ENCODE assay signal across 8 cellular contexts in the genomic region with DNA sequence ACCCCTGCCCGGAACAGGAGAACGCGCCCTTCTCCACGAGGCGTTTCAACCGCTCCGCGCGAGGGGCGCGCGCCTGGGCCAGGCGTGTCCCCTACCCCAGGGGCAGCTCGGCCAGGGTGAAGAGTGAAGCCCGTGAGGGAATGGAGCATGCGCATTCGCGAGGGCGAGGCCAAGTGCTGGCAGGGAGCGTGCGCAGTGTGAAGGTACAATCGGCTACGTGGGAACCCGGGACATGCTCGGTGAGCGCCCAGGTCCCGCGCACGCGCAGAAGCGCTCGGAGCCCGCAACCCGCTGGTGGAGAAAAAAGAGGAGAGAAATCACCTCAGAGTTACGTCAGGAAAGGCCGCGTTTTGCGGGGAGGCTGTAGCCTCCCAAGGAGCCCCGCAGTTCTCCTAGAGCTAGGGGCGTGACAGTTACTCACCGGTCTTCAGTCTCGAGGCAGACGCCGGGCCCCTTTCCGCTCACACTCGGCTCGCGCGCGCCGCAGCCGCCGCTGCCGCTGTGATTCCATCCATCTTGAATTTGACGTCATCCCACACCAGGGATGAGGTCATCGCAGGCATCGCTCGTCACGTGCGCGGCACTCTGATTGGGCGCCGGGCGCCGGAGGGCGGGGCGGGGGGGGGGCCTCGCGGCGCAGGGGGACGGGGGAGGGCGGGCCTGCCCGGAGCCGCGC. TPM values are rescaled to one million over a fixed set of nuclear protein-coding genes. Genes with fewer than 3 reads are reported as not detected.
A peak's percentile ranks its signal among the peaks of the same experiment; 100 is the strongest.
DNase-seq lines count a peak whose midpoint lies in the region; ATAC-seq, FAIRE-seq and TF ChIP-seq lines count a peak whose summit lies in the region.

A gene (minus strand): TSS at position 530 of the 676 bp plus-strand sequence. CDS start 16,265 bp downstream, outside the sequence.

- 0 to 1% (median 1%) methylated on average over 25 to 75 of the region's 75 CpGs for WGBS in adrenal gland, 4 donors
- 0 to 1% (median 0%) methylated on average over 19 to 75 of the region's 75 CpGs for WGBS in heart left ventricle, 4 donors
- WGBS in upper lobe of left lung, 2 donors: 0% methylated on average over 13 to 50 of the region's 75 CpGs

- H3K36me3 ChIP-seq in adrenal gland (replicated peaks in 1 of 2) (no peaks in the 10 kb centered on the region), heart left ventricle (peaks cover 0 to 7% (median 0%) of the 10 kb centered on the region in 9 donors), upper lobe of left lung (no peaks in the 10 kb centered on the region)

- H3K4me3 ChIP-seq in adrenal gland: peak within 1 kb of the TSS; percentile 55 to 82 (median 66)
- peak within 1 kb of the TSS; percentile 72 to 100 (median 87) for H3K4me3 ChIP-seq in heart left ventricle
- H3K4me3 ChIP-seq in upper lobe of left lung: peak within 1 kb of the TSS; percentile 61 to 97 (median 84)

- intact Hi-C loops in adrenal gland (cut with DNase I) (loop anchor here in 1 of 2 donors (5.0 to 10.0 kb wide), 2 partner anchors 55 to 97 kb away; a partner anchor contains a TSS), heart left ventricle (cut with DNase I) (loop anchor here (1.0 to 10.0 kb wide), 11 partner anchors 48 to 225 kb away; a partner anchor contains a TSS), posterior cingulate gyrus (cut with DNase I) (loop anchor here (2.0 to 5.0 kb wide), 3 partner anchors 53 to 129 kb away; no protein-coding TSS in a partner anchor)

- TF ChIP-seq EP300 in upper lobe of left lung (IDR thresholded peaks at IDR 0.05): peak in 2 of 4 donors; percentile 9 to 50

- peak; percentile 89 for DNase-seq in GM12891 (ENCODE audit: insufficient read length, low spot score)
- DNase-seq in NCI-H146 (lab: John Stamatoyannopoulos, UW): peak; percentile 96
- peak; percentile 97 to 99 (median 98) for DNase-seq in T-helper 1 cell
- peak; percentile 98 to 99 (median 99) for DNase-seq in adrenal gland
- peak; percentile 98 to 99 (median 99) for DNase-seq in heart left ventricle
- peak; percentile 95 to 99 (median 98) for DNase-seq in posterior cingulate gyrus
- peak; percentile 98 to 99 for DNase-seq in upper lobe of left lung

- FAIRE-seq in GM12891 (lab: Jason Lieb, UNC): peak; percentile 99

- H3K27ac ChIP-seq in adrenal gland (peak within 1 kb of the TSS; percentile 93 to 100 (median 98)), heart left ventricle (peak within 1 kb of the TSS; percentile 95 to 100 (median 99)), upper lobe of left lung (peak within 1 kb of the TSS; percentile 95 to 99 (median 96))

- TF ChIP-seq CTCF in adrenal gland (IDR thresholded peaks at IDR 0.05) (no peak), heart left ventricle (IDR thresholded peaks at IDR 0.05) (no peak), upper lobe of left lung (IDR thresholded peaks at IDR 0.05) (no peak)

- peak; percentile 87 for TF ChIP-seq POLR2A in GM12891 (IDR thresholded peaks at IDR 0.05; ENCODE audit: low read depth, low read length)
- peak; percentile 93 to 99 for TF ChIP-seq POLR2A in adrenal gland (IDR thresholded peaks at IDR 0.05)
- peak in 1 of 2 donors; percentile 92 for TF ChIP-seq POLR2A in heart left ventricle (IDR thresholded peaks at IDR 0.05)
- TF ChIP-seq POLR2A in upper lobe of left lung (IDR thresholded peaks at IDR 0.05): peak; percentile 44 to 96 (median 86)

- H3K4me1 ChIP-seq in adrenal gland (replicated peaks in 1 of 2) (peaks cover 0 to 13% of the 10 kb centered on the region in 2 donors), heart left ventricle (peaks cover 0 to 20% (median 11%) of the 10 kb centered on the region in 12 donors), upper lobe of left lung (peaks cover 3 to 16% (median 12%) of the 10 kb centered on the region in 4 donors)

- no peaks in the 10 kb centered on the region for H3K9me3 ChIP-seq in adrenal gland (replicated peaks in 1 of 3)
- peaks cover 0 to 7% (median 0%) of the 10 kb centered on the region in 12 donors for H3K9me3 ChIP-seq in heart left ventricle
- H3K9me3 ChIP-seq in upper lobe of left lung: no peaks in the 10 kb centered on the region

- H3K27me3 ChIP-seq in adrenal gland (no peaks in the 10 kb centered on the region), heart left ventricle (peaks cover 0 to 2% (median 0%) of the 10 kb centered on the region in 9 donors), upper lobe of left lung (no peaks in the 10 kb centered on the region)

- ATAC-seq in HG02840 (IDR thresholded peaks at IDR 0.05; ENCODE audit: low FRiP score, unreplicated experiment): peak; percentile 69
- ATAC-seq in heart left ventricle: peak; percentile 97 to 99 (median 98)
- ATAC-seq in upper lobe of left lung (ENCODE audit: low FRiP score in 2 of 2): peak; percentile 96 to 97

TF ChIP-seq in GM12891, 5 proteins besides CTCF, POLR2A, EP300 and RAD21:
- TF ChIP-seq PAX5 (IDR thresholded peaks at IDR 0.05; ENCODE audit: insufficient read depth, low read length, severe bottlenecking) (no peak), SPI1 (IDR thresholded peaks at IDR 0.05; ENCODE audit: low read depth, low read length) (no peak), POLR2AphosphoS5 (IDR thresholded peaks at IDR 0.05; ENCODE audit: low read depth, low read length) (peak; percentile 78), TAF1 (IDR thresholded peaks at IDR 0.05; ENCODE audit: low read depth, low read length) (peak; percentile 42; the same call in 1 of the 2 replicates), POU2F2 (IDR thresholded peaks at IDR 0.05; ENCODE audit: low read depth, low read length) (peak; percentile 24; the same call in 1 of the 2 replicates)

RNA-seq across cellular contexts. Expression of the gene that starts here (rescaled TPM):
- polyA plus RNA-seq in GM12891 (2012; ENCODE audit: low read depth, missing spikeins): 6.1 TPM
- total RNA-seq in adrenal gland (10 to 100 TPM; 11.0 to 39.1 (median 22.5) TPM), heart left ventricle (10 to 100 TPM in 1 of 9 donors, 1 to 10 TPM in 8; 4.3 to 10.2 (median 6.2) TPM), upper lobe of left lung (10 to 100 TPM; 12.4 to 28.3 (median 16.7) TPM)
- polyA plus RNA-seq in adrenal gland (10 to 100 TPM in 1 of 3 donors, 1 to 10 TPM in 2; 6.8 to 10.2 (median 7.6) TPM), heart left ventricle (1 to 10 TPM; 1.2 to 2.5 TPM)

Comparison
In these comparisons a context has a peak if more than half of its experiments do, and no peak if none do; other contexts are left out.
1. Peak in every context shown above with its lines: DNase-seq, ATAC-seq, H3K4me3 ChIP-seq and H3K27ac ChIP-seq.